9 cellular contexts compared by ENCODE assay signal in the genomic region with DNA sequence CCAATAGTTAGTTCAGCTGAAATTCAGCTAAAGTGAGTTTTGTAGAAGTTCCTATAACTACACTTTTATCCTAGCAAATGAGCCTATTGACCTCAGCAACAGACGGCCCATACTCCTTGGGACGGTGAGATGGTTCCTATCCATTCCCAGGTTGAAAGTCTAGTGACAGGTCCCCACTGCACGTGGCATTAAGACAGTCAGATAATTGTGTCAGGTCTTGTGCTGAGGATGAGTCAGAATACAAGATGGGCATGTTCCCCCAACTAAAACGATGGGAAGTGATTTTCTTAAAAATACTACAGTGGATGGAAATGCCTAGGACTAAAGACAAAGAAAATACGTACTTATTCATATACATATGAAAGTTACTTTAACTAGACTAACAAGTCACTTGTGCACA. TPM values are rescaled to one million over a fixed set of nuclear protein-coding genes. Genes with fewer than 3 reads are reported as not detected.
DNase-seq lines count a peak whose midpoint lies in the region; ATAC-seq, FAIRE-seq and TF ChIP-seq lines count a peak whose summit lies in the region.
"Had no signal": no experiment of that assay in that cellular context is flagged by ENCODE, and none has a peak within 500 bp of the region (broad histone marks: within the 10 kb centered on the region; RNA-seq: fewer than 3 reads in every experiment).

No MANE protein-coding gene starts in this region.

- peak overlapping the region; percentile 75 to 95 (median 84) for H3K4me3 Mint-ChIP-seq in CD8-positive, alpha-beta memory T cell
- H3K4me3 Mint-ChIP-seq in osteocyte (ENCODE audit: unreplicated experiment): peak overlapping the region; percentile 89

- POLR2A ChIA-PET in CD8-positive, alpha-beta memory T cell (lab: Charles Lee): interaction anchor here (0.6 kb wide), 1 partner anchor 65 kb away, joined by 3 read pairs; no protein-coding TSS in a partner anchor

- no peak for ATAC-seq in GM21723 (IDR thresholded peaks at IDR 0.05; ENCODE audit: unreplicated experiment)

- DNase-seq in CD8-positive, alpha-beta memory T cell: no peak
- DNase-seq in Peyer's patch: no peak
- DNase-seq in epithelial cell of proximal tubule (ENCODE audit: low read depth): no peak
- no peak for DNase-seq in osteocyte (ENCODE audit: extremely low spot score, unreplicated experiment)
- DNase-seq in H54 (ENCODE audit: insufficient read length, low spot score): no peak
- DNase-seq in NK-92 (lab: John Stamatoyannopoulos, UW; ENCODE audit: unreplicated experiment): no peak
- no peak for DNase-seq in erythroblast (lab: John Stamatoyannopoulos, UW)
- DNase-seq: activated naive CD4-positive, alpha-beta T cell treated with anti-CD3 and anti-CD28 coated beads, Interleukin-2, amount 50 U/mL, for 16 hours had no signal

- FAIRE-seq in H54 (lab: Jason Lieb, UNC): no peak

- no peaks in the 10 kb centered on the region for H3K36me3 ChIP-seq in CD8-positive, alpha-beta memory T cell (ENCODE audit: insufficient read depth, low read length)
- no peaks in the 10 kb centered on the region for H3K36me3 ChIP-seq in Peyer's patch

- CTCF ChIA-PET in CD8-positive, alpha-beta memory T cell (lab: Charles Lee): interaction anchor here (0.6 to 3.1 kb wide), 28 partner anchors 8 to 391 kb away, joined by 3 to 21 read pairs (median 5); partner anchors contain the start of genes CAV2 and TES

- H3K4me1 Mint-ChIP-seq in CD8-positive, alpha-beta memory T cell: peaks cover 29 to 31% (median 29%) of the 10 kb centered on the region in 3 donors
- peaks cover 78% of the 10 kb centered on the region for H3K4me1 Mint-ChIP-seq in osteocyte (ENCODE audit: unreplicated experiment)

- H3K36me3 Mint-ChIP-seq in CD8-positive, alpha-beta memory T cell: no peaks in the 10 kb centered on the region
- H3K36me3 Mint-ChIP-seq in osteocyte (ENCODE audit: unreplicated experiment): peaks cover 31% of the 10 kb centered on the region

- peaks cover 19% of the 10 kb centered on the region for H3K4me1 ChIP-seq in CD8-positive, alpha-beta memory T cell (ENCODE audit: insufficient read depth, low read length)
- peaks cover 2 to 22% (median 5%) of the 10 kb centered on the region in 4 donors for H3K4me1 ChIP-seq in Peyer's patch

- TF ChIP-seq CTCF in Peyer's patch (IDR thresholded peaks at IDR 0.05) (no peak), epithelial cell of proximal tubule (conservative IDR thresholded peaks at IDR 0.05; ENCODE audit: low read depth, low read length) (no peak), osteocyte (IDR thresholded peaks at IDR 0.05) (no peak)

- H3K27ac Mint-ChIP-seq in CD8-positive, alpha-beta memory T cell: peak overlapping the region in 1 of 8 donors; percentile 9
- H3K27ac Mint-ChIP-seq in osteocyte (ENCODE audit: unreplicated experiment): peak overlapping the region; percentile 90

- H3K27me3 Mint-ChIP-seq in CD8-positive, alpha-beta memory T cell: peaks cover 40 to 67% of the 10 kb centered on the region in 2 donors
- no peaks in the 10 kb centered on the region for H3K27me3 Mint-ChIP-seq in osteocyte (ENCODE audit: unreplicated experiment)

- no peaks in the 10 kb centered on the region for H3K9me3 ChIP-seq in CD8-positive, alpha-beta memory T cell (ENCODE audit: low read length)
- no peaks in the 10 kb centered on the region for H3K9me3 ChIP-seq in Peyer's patch

- peaks cover 32% of the 10 kb centered on the region for H3K27me3 ChIP-seq in CD8-positive, alpha-beta memory T cell (ENCODE audit: insufficient read depth, low read length, poor library complexity, severe bottlenecking)
- no peaks in the 10 kb centered on the region for H3K27me3 ChIP-seq in Peyer's patch

- no peaks in the 10 kb centered on the region for H3K9me3 Mint-ChIP-seq in CD8-positive, alpha-beta memory T cell
- no peaks in the 10 kb centered on the region for H3K9me3 Mint-ChIP-seq in osteocyte (ENCODE audit: unreplicated experiment)

- H3K4me3 ChIP-seq in CD8-positive, alpha-beta memory T cell (ENCODE audit: low read length): no peak overlapping the region
- H3K4me3 ChIP-seq in Peyer's patch (peak overlapping the region; percentile 43 to 79 (median 66)), epithelial cell of proximal tubule (ENCODE audit: low read depth, low read length) (peak overlapping the region; percentile 88)

- TF ChIP-seq POLR2A in Peyer's patch (IDR thresholded peaks at IDR 0.05) (no peak), H54 (IDR thresholded peaks at IDR 0.05; ENCODE audit: low read depth, low read length) (no peak), erythroblast (IDR thresholded peaks at IDR 0.05; ENCODE audit: low read length) (no peak)

- H3K27ac ChIP-seq in CD8-positive, alpha-beta memory T cell (ENCODE audit: low read depth, low read length): no peak overlapping the region
- H3K27ac ChIP-seq in Peyer's patch: peak overlapping the region in 2 of 4 donors; percentile 83 to 86

RNA-seq across cellular contexts. Expression of gene CAV1, which starts 2.1 kb away (rescaled TPM):
- total RNA-seq in CD8-positive, alpha-beta memory T cell: 1 to 10 TPM; 2.3 to 2.5 TPM
- polyA plus RNA-seq in CD8-positive, alpha-beta memory T cell: not detected
- total RNA-seq in Peyer's patch: 10 to 100 TPM; 17.7 to 42.6 (median 27.6) TPM
- 66.7 and 110 TPM in 2 replicates for total RNA-seq in epithelial cell of proximal tubule
- total RNA-seq in osteocyte: 492 and 502 TPM in 2 replicates

RNA-seq across cellular contexts. Expression of gene CAV2, which starts 27.4 kb away (rescaled TPM):
- not detected for total RNA-seq in CD8-positive, alpha-beta memory T cell
- polyA plus RNA-seq in CD8-positive, alpha-beta memory T cell: not detected
- total RNA-seq in Peyer's patch (10 to 100 TPM; 11.8 to 13.9 (median 12.6) TPM), epithelial cell of proximal tubule (81.7 and 94.1 TPM in 2 replicates), osteocyte (81.6 and 86.8 TPM in 2 replicates)

Comparison
In these comparisons a context has a peak if more than half of its experiments do, and no peak if none do; other contexts are left out.
1. RNA of gene CAV1, which starts 2.1 kb away (total RNA-seq): 492 to 502 TPM in osteocyte, 66.7 to 110 TPM in epithelial cell of proximal tubule and 17.7 to 42.6 TPM in Peyer's patch; 2.3 to 2.5 TPM in CD8-positive, alpha-beta memory T cell; every median in the first group is over 4 times any median in the second.
2. RNA of gene CAV2, which starts 27.4 kb away (total RNA-seq): 81.7 to 94.1 TPM in epithelial cell of proximal tubule, 81.6 to 86.8 TPM in osteocyte and 11.8 to 13.9 TPM in Peyer's patch; not detected in CD8-positive, alpha-beta memory T cell; every median in the first group is over 10 times any median in the second.